In the genomic region with DNA sequence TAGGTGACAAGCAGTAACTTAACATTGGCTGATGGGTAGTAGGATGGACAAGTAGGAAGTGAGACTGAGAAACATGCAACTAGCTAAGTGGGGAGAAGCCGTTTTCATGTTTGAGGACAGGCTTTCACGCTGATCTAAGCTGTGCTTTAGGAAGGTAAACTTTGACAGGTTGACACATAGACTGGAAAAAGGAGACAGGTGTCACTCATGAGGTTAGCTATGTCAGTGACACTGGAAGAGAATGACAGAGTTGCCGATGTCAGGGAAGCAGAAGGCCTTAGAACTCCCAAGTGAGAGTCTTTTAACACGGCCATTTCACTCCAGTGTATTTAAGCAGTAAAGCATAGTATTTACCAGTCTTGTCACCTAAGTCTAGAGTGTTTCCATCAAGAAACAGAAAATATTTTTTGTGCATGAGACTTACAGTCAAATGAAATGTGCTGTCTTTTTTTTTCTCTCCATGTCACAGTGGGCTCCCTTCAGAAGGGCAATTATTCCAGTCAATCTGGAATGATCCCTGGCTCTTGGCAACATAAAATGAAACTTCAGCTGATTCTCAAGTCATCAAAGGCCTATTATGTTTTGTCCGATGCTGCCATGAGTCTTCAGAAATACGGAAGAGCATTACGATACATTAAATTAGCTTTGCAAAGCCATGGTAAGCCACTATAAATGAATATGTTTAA, we compare ENCODE assay signal across 20 cellular contexts. TPM values are rescaled to one million over a fixed set of nuclear protein-coding genes. Genes with fewer than 3 reads are reported as not detected.
DNase-seq lines count a peak whose midpoint lies in the region; TF ChIP-seq lines count a peak whose summit lies in the region.
"Had no signal": no experiment of that assay in that cellular context is flagged by ENCODE, and none has a peak within 500 bp of the region (broad histone marks: within the 10 kb centered on the region; RNA-seq: fewer than 3 reads in every experiment).

No MANE protein-coding gene starts in this region.

- H3K4me1 Mint-ChIP-seq in brain (peaks cover 34% of the 10 kb centered on the region), glutamatergic neuron (ENCODE audit: low read depth, unreplicated experiment) (peaks cover 51% of the 10 kb centered on the region)

- H3K4me1 ChIP-seq in effector memory CD4-positive, alpha-beta T cell (ENCODE audit: control insufficient read depth, insufficient read depth, low read length, poor library complexity, severe bottlenecking) = no peaks in the 10 kb centered on the region
- H3K4me1 ChIP-seq: A549, BE2C, Caco-2 had no signal

- intact Hi-C loops in dorsolateral prefrontal cortex (cut with DNase I) = no loop called here

- H3K27me3 ChIP-seq in dorsolateral prefrontal cortex = no peaks in the 10 kb centered on the region
- H3K27me3 ChIP-seq in effector memory CD4-positive, alpha-beta T cell (replicated peaks; ENCODE audit: control insufficient read depth, insufficient read depth, low read length, poor library complexity, severe bottlenecking) = no peaks in the 10 kb centered on the region
- H3K27me3 ChIP-seq: BE2C had no signal

- peak overlapping the region in 45 of 59 donors; percentile 0 to 75 (median 44) for H3K27ac ChIP-seq in dorsolateral prefrontal cortex
- H3K27ac ChIP-seq in substantia nigra (ENCODE audit: low read depth, low read length, poor library complexity, severe bottlenecking) = peak overlapping the region; percentile 8
- no peak overlapping the region for H3K27ac ChIP-seq in effector memory CD4-positive, alpha-beta T cell (ENCODE audit: insufficient read depth, low read length, poor library complexity, severe bottlenecking)
- H3K27ac ChIP-seq: A549, C4-2B had no signal

- H3K36me3 Mint-ChIP-seq in brain = peaks cover 85% of the 10 kb centered on the region
- H3K36me3 Mint-ChIP-seq in glutamatergic neuron (ENCODE audit: unreplicated experiment) = peaks cover 7% of the 10 kb centered on the region

- H3K4me3 Mint-ChIP-seq in brain (no peak overlapping the region), glutamatergic neuron (ENCODE audit: unreplicated experiment) (no peak overlapping the region)
- H3K4me3 Mint-ChIP-seq: CD8-positive, alpha-beta T cell; HFFc6 had no signal

- H3K9me3 ChIP-seq in effector memory CD4-positive, alpha-beta T cell (ENCODE audit: control insufficient read depth, low read length) = no peaks in the 10 kb centered on the region
- H3K9me3 ChIP-seq: A549, BE2C, Caco-2 had no signal

- H3K27ac Mint-ChIP-seq in brain = peak overlapping the region in 3 of 5 experiments; percentile 22 to 70 (median 56)
- H3K27ac Mint-ChIP-seq in glutamatergic neuron (ENCODE audit: unreplicated experiment) = peak overlapping the region; percentile 86
- H3K27ac Mint-ChIP-seq: CD8-positive, alpha-beta T cell; HFFc6 had no signal

- H3K36me3 ChIP-seq in effector memory CD4-positive, alpha-beta T cell (ENCODE audit: control insufficient read depth, insufficient read depth, low read length) = peaks cover 90% of the 10 kb centered on the region

- no peak overlapping the region for H3K4me3 ChIP-seq in dorsolateral prefrontal cortex
- H3K4me3 ChIP-seq in effector memory CD4-positive, alpha-beta T cell (ENCODE audit: insufficient read depth, low read depth, low read length, poor library complexity, severe bottlenecking) = no peak overlapping the region
- H3K4me3 ChIP-seq: A549 had no signal

- H3K27me3 Mint-ChIP-seq in brain (no peaks in the 10 kb centered on the region), glutamatergic neuron (ENCODE audit: unreplicated experiment) (no peaks in the 10 kb centered on the region)

- TF ChIP-seq CTCF in brain (conservative IDR thresholded peaks at IDR 0.05) (no peak), dorsolateral prefrontal cortex (IDR thresholded peaks at IDR 0.05 in 54 of 56, conservative IDR thresholded peaks at IDR 0.05 in 2 of 56; ENCODE audit: low read depth in 1 of 56, partially characterized antibody in 56 of 56) (no peak), glutamatergic neuron (IDR thresholded peaks at IDR 0.05; ENCODE audit: partially characterized antibody, unreplicated experiment) (no peak)

- H3K9me3 Mint-ChIP-seq in brain (no peaks in the 10 kb centered on the region), glutamatergic neuron (ENCODE audit: unreplicated experiment) (peaks cover 4% of the 10 kb centered on the region)
- H3K9me3 Mint-ChIP-seq: CD8-positive, alpha-beta T cell; HFFc6 had no signal

- DNase-seq in dorsolateral prefrontal cortex = no peak
- no peak for DNase-seq in glutamatergic neuron
- no peak for DNase-seq in substantia nigra (lab: John Stamatoyannopoulos, UW)
- no peak for DNase-seq in activated CD4-positive, CD25-positive, alpha-beta regulatory T cell treated with anti-CD3 and anti-CD28 coated beads, Interleukin-2, amount 50 U/mL, for 72 hours
- DNase-seq in cerebellum (ENCODE audit: low spot score) = no peak
- DNase-seq in effector memory CD4-positive, alpha-beta T cell = no peak
- no peak for DNase-seq in erythroblast (lab: John Stamatoyannopoulos, UW)
- DNase-seq: BE2C; Caco-2; CD8-positive, alpha-beta T cell; DND-41; GF-D8; HCEC 1CT; HFFc6 had no signal

- no peak for TF ChIP-seq POLR2A in erythroblast (IDR thresholded peaks at IDR 0.05; ENCODE audit: low read length)

RNA-seq across cellular contexts. Expression of a gene that starts 20.6 kb away (rescaled TPM):
- 8.7 TPM for polyA plus RNA-seq in brain (ENCODE audit: insufficient read depth, low read depth, low replicate concordance)
- total RNA-seq in dorsolateral prefrontal cortex (10 to 100 TPM; 19.9 to 42.5 (median 31.0) TPM), glutamatergic neuron (ENCODE audit: unreplicated experiment) (41.3 TPM), cerebellum (52.0 TPM)

RNA-seq across cellular contexts. Expression of a gene that starts 35.5 kb away (rescaled TPM):
- polyA plus RNA-seq in brain (ENCODE audit: insufficient read depth, low read depth, low replicate concordance) = not detected
- total RNA-seq in dorsolateral prefrontal cortex = 1 to 10 TPM in 1 of 120 experiments, under 1 TPM in 61, not detected in 58; 0.17 to 1.1 (median 0.39) TPM
- not detected for total RNA-seq in glutamatergic neuron (ENCODE audit: unreplicated experiment)
- total RNA-seq in cerebellum = 0.09 TPM
- total RNA-seq: Caco-2, H4, HFFc6, HT1080 had no signal

RNA-seq across cellular contexts. Expression of a gene that starts 57.2 kb away (rescaled TPM):
- polyA plus RNA-seq in brain (ENCODE audit: insufficient read depth, low read depth, low replicate concordance) = not detected
- not detected for total RNA-seq in dorsolateral prefrontal cortex
- total RNA-seq in glutamatergic neuron (ENCODE audit: unreplicated experiment) = not detected
- not detected for total RNA-seq in cerebellum
- total RNA-seq: Caco-2; CD8-positive, alpha-beta T cell; H4; HFFc6; HT1080 had no signal
- polyA plus RNA-seq: A549, AG04450 had no signal
